In the genomic region with DNA sequence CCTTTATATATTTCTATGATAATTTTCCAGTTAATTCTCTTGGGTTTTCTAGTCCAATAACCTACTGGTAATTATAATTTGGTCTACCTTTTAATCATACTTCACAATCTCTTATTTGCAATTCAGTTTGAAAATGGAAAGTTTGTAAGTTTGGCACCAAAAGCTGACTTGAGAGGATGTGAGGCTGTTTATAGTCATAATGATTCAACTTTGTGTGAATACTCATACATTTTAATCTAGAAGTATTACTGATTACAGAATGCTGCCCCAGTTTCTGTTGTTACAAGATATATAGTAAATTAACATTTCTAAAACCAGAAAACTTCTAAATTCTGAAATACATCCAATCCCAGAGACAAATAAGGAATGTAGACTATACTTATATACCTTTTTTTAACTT, we compare ENCODE assay signal across 1 cellular context.
TF ChIP-seq lines count a peak whose summit lies in the region.

No MANE protein-coding gene starts in this region.

TF ChIP-seq in GM23338, 12 proteins besides CTCF, POLR2A, EP300 and RAD21 (continued from another document):
- TF ChIP-seq, protein P1, sequence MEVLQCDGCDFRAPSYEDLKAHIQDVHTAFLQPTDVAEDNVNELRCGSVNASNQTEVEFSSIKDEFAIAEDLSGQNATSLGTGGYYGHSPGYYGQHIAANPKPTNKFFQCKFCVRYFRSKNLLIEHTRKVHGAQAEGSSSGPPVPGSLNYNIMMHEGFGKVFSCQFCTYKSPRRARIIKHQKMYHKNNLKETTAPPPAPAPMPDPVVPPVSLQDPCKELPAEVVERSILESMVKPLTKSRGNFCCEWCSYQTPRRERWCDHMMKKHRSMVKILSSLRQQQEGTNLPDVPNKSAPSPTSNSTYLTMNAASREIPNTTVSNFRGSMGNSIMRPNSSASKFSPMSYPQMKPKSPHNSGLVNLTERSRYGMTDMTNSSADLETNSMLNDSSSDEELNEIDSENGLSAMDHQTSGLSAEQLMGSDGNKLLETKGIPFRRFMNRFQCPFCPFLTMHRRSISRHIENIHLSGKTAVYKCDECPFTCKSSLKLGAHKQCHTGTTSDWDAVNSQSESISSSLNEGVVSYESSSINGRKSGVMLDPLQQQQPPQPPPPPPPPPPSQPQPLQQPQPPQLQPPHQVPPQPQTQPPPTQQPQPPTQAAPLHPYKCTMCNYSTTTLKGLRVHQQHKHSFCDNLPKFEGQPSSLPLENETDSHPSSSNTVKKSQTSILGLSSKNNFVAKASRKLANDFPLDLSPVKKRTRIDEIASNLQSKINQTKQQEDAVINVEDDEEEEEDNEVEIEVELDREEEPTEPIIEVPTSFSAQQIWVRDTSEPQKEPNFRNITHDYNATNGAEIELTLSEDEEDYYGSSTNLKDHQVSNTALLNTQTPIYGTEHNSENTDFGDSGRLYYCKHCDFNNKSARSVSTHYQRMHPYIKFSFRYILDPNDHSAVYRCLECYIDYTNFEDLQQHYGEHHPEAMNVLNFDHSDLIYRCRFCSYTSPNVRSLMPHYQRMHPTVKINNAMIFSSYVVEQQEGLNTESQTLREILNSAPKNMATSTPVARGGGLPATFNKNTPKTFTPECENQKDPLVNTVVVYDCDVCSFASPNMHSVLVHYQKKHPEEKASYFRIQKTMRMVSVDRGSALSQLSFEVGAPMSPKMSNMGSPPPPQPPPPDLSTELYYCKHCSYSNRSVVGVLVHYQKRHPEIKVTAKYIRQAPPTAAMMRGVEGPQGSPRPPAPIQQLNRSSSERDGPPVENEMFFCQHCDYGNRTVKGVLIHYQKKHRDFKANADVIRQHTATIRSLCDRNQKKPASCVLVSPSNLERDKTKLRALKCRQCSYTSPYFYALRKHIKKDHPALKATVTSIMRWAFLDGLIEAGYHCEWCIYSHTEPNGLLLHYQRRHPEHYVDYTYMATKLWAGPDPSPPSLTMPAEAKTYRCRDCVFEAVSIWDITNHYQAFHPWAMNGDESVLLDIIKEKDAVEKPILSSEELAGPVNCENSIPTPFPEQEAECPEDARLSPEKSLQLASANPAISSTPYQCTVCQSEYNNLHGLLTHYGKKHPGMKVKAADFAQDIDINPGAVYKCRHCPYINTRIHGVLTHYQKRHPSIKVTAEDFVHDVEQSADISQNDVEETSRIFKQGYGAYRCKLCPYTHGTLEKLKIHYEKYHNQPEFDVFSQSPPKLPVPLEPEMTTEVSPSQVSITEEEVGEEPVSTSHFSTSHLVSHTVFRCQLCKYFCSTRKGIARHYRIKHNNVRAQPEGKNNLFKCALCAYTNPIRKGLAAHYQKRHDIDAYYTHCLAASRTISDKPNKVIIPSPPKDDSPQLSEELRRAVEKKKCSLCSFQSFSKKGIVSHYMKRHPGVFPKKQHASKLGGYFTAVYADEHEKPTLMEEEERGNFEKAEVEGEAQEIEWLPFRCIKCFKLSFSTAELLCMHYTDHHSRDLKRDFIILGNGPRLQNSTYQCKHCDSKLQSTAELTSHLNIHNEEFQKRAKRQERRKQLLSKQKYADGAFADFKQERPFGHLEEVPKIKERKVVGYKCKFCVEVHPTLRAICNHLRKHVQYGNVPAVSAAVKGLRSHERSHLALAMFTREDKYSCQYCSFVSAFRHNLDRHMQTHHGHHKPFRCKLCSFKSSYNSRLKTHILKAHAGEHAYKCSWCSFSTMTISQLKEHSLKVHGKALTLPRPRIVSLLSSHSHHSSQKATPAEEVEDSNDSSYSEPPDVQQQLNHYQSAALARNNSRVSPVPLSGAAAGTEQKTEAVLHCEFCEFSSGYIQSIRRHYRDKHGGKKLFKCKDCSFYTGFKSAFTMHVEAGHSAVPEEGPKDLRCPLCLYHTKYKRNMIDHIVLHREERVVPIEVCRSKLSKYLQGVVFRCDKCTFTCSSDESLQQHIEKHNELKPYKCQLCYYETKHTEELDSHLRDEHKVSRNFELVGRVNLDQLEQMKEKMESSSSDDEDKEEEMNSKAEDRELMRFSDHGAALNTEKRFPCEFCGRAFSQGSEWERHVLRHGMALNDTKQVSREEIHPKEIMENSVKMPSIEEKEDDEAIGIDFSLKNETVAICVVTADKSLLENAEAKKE (CRISPR knock-in tag; IDR thresholded peaks at IDR 0.05): no peak
- TF ChIP-seq EZH2 (IDR thresholded peaks at IDR 0.05; ENCODE audit: low read depth, unreplicated experiment) (no peak), ZNF331 (CRISPR knock-in tag; IDR thresholded peaks at IDR 0.05; ENCODE audit: low read depth) (no peak), ZNF114 (CRISPR knock-in tag; IDR thresholded peaks at IDR 0.05) (no peak), POLR2AphosphoS5 (IDR thresholded peaks at IDR 0.05; ENCODE audit: low read depth) (no peak), EZH2phosphoT487 (IDR thresholded peaks at IDR 0.05; ENCODE audit: unreplicated experiment) (no peak)
TF ChIP-seq in GM23338: peak in this region for 0.
